ENCODE assay signal across 18 cellular contexts in the genomic region with DNA sequence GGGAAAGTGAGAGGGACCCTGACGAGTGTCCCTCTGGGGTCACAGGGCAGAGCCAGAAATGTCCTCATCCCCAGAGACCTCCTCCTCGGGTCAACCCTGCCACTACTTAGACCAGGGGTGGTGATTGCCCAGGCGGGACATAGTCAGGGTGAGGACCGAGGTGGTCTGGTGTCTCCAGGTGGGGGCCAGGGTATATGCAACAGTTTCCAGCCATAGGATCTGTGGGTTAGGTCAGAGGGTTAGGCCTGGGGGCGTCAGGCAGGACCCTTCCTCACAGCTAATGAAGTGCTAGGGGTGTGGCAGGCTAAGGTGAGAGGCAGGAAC. TPM values are rescaled to one million over a fixed set of nuclear protein-coding genes. Genes with fewer than 3 reads are reported as not detected.
DNase-seq lines count a peak whose midpoint lies in the region; ATAC-seq and TF ChIP-seq lines count a peak whose summit lies in the region.
"Had no signal": no experiment of that assay in that cellular context is flagged by ENCODE, and none has a peak within 500 bp of the region (broad histone marks: within the 10 kb centered on the region; RNA-seq: fewer than 3 reads in every experiment).

No MANE protein-coding gene starts in this region.

- H3K27me3 ChIP-seq in heart right ventricle (no peaks in the 10 kb centered on the region), uterus (no peaks in the 10 kb centered on the region)
- H3K27me3 ChIP-seq: left lung, MG63, pancreas had no signal

- H3K36me3 ChIP-seq in heart right ventricle (no peaks in the 10 kb centered on the region), uterus (no peaks in the 10 kb centered on the region)
- H3K36me3 ChIP-seq: left lung, MG63, pancreas, thoracic aorta had no signal

- ATAC-seq in heart right ventricle (peak in 2 of 8 donors; percentile 8 to 51), esophagus mucosa (peak; percentile 16), HG03039 (IDR thresholded peaks at IDR 0.05; ENCODE audit: unreplicated experiment) (no peak)

- H3K4me3 ChIP-seq in heart right ventricle (no peak overlapping the region), uterus (no peak overlapping the region)
- H3K4me3 ChIP-seq: left lung, MG63, pancreas, thoracic aorta had no signal

- intact Hi-C loops in heart right ventricle (cut with DNase I) = no loop called here
- intact Hi-C loops in cardiac septum (cut with DNase I) = no loop called here
- intact Hi-C loops in posterior vena cava (cut with DNase I) = no loop called here
- intact Hi-C loops in uterus (cut with DNase I; ENCODE audit: low total_unique reads) = no loop called here

- no peak for TF ChIP-seq CTCF in heart right ventricle (IDR thresholded peaks at IDR 0.05)
- TF ChIP-seq CTCF in uterus (IDR thresholded peaks at IDR 0.05) = no peak

- no peak for TF ChIP-seq POLR2A in uterus (IDR thresholded peaks at IDR 0.05)

- H3K9me3 ChIP-seq in heart right ventricle (no peaks in the 10 kb centered on the region), uterus (no peaks in the 10 kb centered on the region)
- H3K9me3 ChIP-seq: left lung, MG63, pancreas, thoracic aorta had no signal

- H3K27ac ChIP-seq in heart right ventricle (peak overlapping the region in 8 of 10 donors; percentile 41 to 75 (median 57)), uterus (peak overlapping the region; percentile 82 to 86)
- H3K27ac ChIP-seq: thoracic aorta had no signal

- WGBS in heart right ventricle, 2 donors = 74 to 78% methylated on average over 5 of the region's 5 CpGs

- H3K4me1 ChIP-seq in heart right ventricle (peaks cover 0 to 34% (median 10%) of the 10 kb centered on the region in 9 donors), uterus (no peaks in the 10 kb centered on the region)
- H3K4me1 ChIP-seq: left lung, pancreas had no signal

- DNase-seq in heart right ventricle (no peak), cardiac septum (ENCODE audit: low spot score) (no peak), posterior vena cava (ENCODE audit: low spot score) (peak; percentile 60), uterus (no peak), GM03348 (ENCODE audit: low spot score) (no peak), NCI-H524 (lab: John Stamatoyannopoulos, UW) (no peak)
- DNase-seq: activated naive CD4-positive, alpha-beta T cell treated with Interleukin-2 at 50 U/mL for 16 hours; activated T-cell treated with anti-CD3 and anti-CD28 coated beads for 4 hours; MG63; NCI-H146; NCI-H2227 treated with DMSO at 0.1 percent for 48 hours; pancreas; stimulated activated CD4-positive, alpha-beta T cell treated with anti-CD3 and anti-CD28 coated beads, Interleukin-4, amount 100 ng/mL, for 4 hours had no signal

RNA-seq across cellular contexts. Expression of a gene that starts 22.3 kb away (rescaled TPM):
- total RNA-seq in heart right ventricle = 10 to 100 TPM; 35.4 to 78.9 (median 47.0) TPM
- polyA plus RNA-seq in heart right ventricle = 10 to 100 TPM; 20.7 to 55.9 TPM
- total RNA-seq in cardiac septum = 64.6 TPM
- total RNA-seq in esophagus mucosa = 10.4 TPM
- total RNA-seq in posterior vena cava = 100 to 1,000 TPM; 283 to 585 TPM
- 100 to 1,000 TPM in 1 of 4 donors, 10 to 100 TPM in 3; 39.2 to 217 (median 48.6) TPM for total RNA-seq in uterus
- polyA plus RNA-seq: CD14-positive monocyte had no signal

RNA-seq across cellular contexts. Expression of a gene that starts 46.5 kb away (rescaled TPM):
- 10 to 100 TPM; 26.6 to 46.0 (median 33.7) TPM for total RNA-seq in heart right ventricle
- polyA plus RNA-seq in heart right ventricle = 10 to 100 TPM; 15.9 to 21.7 TPM
- 30.7 TPM for total RNA-seq in cardiac septum
- total RNA-seq in esophagus mucosa = 15.9 TPM
- 10 to 100 TPM; 12.9 to 15.3 TPM for total RNA-seq in posterior vena cava
- 10 to 100 TPM in 3 of 4 donors, 1 to 10 TPM in 1; 7.4 to 20.6 (median 11.7) TPM for total RNA-seq in uterus
